Comparison of ENCODE assay signal across 7 cellular contexts in the genomic region with DNA sequence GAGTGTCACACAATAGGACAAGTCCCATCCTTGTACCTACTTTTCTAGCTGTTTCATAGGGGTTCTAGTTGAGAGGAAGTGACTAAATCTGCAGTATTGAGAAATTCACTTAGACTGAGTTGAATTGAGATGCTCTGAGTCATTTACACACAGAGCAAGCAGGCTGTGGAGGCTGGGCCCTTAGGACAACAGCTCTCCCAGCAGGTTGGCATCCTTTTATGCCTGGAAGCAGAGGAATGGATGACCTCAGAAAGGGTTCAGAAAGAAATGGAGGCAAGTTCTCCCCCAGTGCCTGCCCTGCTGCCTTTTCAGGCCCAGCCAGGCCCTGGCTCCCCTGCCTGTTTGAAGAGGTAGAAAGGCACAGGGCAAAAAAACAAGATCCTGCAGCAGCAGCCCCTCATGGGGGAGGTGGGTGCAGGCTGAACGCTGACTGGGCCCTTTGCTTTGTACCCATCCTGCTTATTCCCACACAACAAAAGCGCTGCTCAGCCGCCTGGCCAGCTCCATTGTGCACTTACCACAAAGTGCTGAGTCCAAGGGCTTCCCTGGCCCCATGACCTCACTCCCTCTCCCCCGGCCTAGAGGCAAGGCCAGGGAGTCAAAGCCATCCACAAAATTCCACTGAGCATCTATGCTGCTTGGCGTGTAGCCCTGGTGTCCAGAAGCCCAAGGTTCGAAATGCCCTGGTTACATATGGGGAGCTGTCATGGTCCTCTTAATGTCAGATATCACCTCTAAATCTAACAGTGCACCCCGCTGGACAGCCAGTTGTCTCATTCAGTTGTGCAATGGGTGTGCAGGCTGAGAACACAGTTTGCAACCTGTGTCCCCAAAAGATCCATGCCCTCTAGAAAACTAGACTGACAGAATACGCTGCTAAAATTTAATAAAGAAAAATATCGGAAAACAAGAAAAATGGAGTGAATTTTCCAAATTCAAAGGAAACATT. TPM values are rescaled to one million over a fixed set of nuclear protein-coding genes. Genes with fewer than 3 reads are reported as not detected.
DNase-seq lines count a peak whose midpoint lies in the region; ATAC-seq and TF ChIP-seq lines count a peak whose summit lies in the region.

No MANE protein-coding gene starts in this region.

- TF ChIP-seq POLR2A in breast epithelium (IDR thresholded peaks at IDR 0.05) (no peak), right lobe of liver (IDR thresholded peaks at IDR 0.05) (no peak), stomach (IDR thresholded peaks at IDR 0.05) (no peak)

- H3K4me3 ChIP-seq in breast epithelium (no peak overlapping the region), right lobe of liver (no peak overlapping the region), stomach (no peak overlapping the region)

- H3K27me3 ChIP-seq in breast epithelium (no peaks in the 10 kb centered on the region), right lobe of liver (no peaks in the 10 kb centered on the region), stomach (no peaks in the 10 kb centered on the region)

- H3K9me3 ChIP-seq in breast epithelium (no peaks in the 10 kb centered on the region), right lobe of liver (no peaks in the 10 kb centered on the region), stomach (no peaks in the 10 kb centered on the region)

- H3K4me1 ChIP-seq in breast epithelium (no peaks in the 10 kb centered on the region), right lobe of liver (peaks cover 0 to 10% (median 0%) of the 10 kb centered on the region in 4 donors), stomach (peaks cover 0 to 6% (median 6%) of the 10 kb centered on the region in 4 donors)

- H3K27ac ChIP-seq in breast epithelium, result peak overlapping the region; percentile 52 to 64
- no peak overlapping the region for H3K27ac ChIP-seq in right lobe of liver
- H3K27ac ChIP-seq in stomach, result peak overlapping the region in 2 of 5 donors; percentile 35 to 58

- WGBS in right lobe of liver (ENCODE audit: insufficient coverage, low coverage, low lambda C conversion rate, missing lambda C conversion rate), result 78% methylated on average over 3 of the region's 9 CpGs
- WGBS in stomach, 5 donors, result 86 to 90% (median 87%) methylated on average over 8 to 9 of the region's 9 CpGs

- TF ChIP-seq CTCF in GM10266 (IDR thresholded peaks at IDR 0.05; ENCODE audit: control insufficient read depth, insufficient read depth, low read depth, missing control alignments) (peak; percentile 25), breast epithelium (IDR thresholded peaks at IDR 0.05) (no peak), right lobe of liver (IDR thresholded peaks at IDR 0.05) (no peak), stomach (IDR thresholded peaks at IDR 0.05) (no peak)

- intact Hi-C loops in breast epithelium (cut with DNase I; ENCODE audit: low total_unique reads) (no loop called here), right lobe of liver (cut with DNase I) (no loop called here), stomach (cut with DNase I; ENCODE audit: low total_unique reads) (no loop called here)

- DNase-seq in GM10266 (ENCODE audit: extremely low spot score) (no peak), NCI-H226 (peak; percentile 98), breast epithelium (ENCODE audit: low spot score in 2 of 2) (peak in 1 of 2 donors; percentile 33), right lobe of liver (peak in 1 of 3 donors; percentile 55), stomach (no peak)

- H3K36me3 ChIP-seq in breast epithelium, result no peaks in the 10 kb centered on the region
- H3K36me3 ChIP-seq in right lobe of liver, result no peaks in the 10 kb centered on the region
- H3K36me3 ChIP-seq in stomach, result no peaks in the 10 kb centered on the region

- peak in 3 of 4 donors; percentile 11 to 92 (median 40) for ATAC-seq in right lobe of liver
- ATAC-seq in GM18868 (IDR thresholded peaks at IDR 0.05; ENCODE audit: unreplicated experiment), result no peak
- no peak for ATAC-seq in GM21717 (IDR thresholded peaks at IDR 0.05; ENCODE audit: unreplicated experiment)

- no peak for TF ChIP-seq EP300 in stomach (IDR thresholded peaks at IDR 0.05)

RNA-seq across cellular contexts. Expression of gene CRYBA1, which starts 5.4 kb away (rescaled TPM):
- total RNA-seq in breast epithelium (not detected), right lobe of liver (not detected), stomach (not detected)
- not detected for polyA plus RNA-seq in stomach

RNA-seq across cellular contexts. Expression of gene NUFIP2, which starts 52.7 kb away (rescaled TPM):
- total RNA-seq in breast epithelium (10 to 100 TPM; 35.8 to 46.2 (median 36.4) TPM), right lobe of liver (10 to 100 TPM; 16.1 to 31.2 (median 22.5) TPM), stomach (100 to 1,000 TPM in 1 of 5 donors, 10 to 100 TPM in 4; 22.0 to 151 (median 39.7) TPM)
- 1 to 10 TPM; 5.6 to 6.9 (median 6.1) TPM for polyA plus RNA-seq in stomach

Comparison
In these comparisons a context has a peak if more than half of its experiments do, and no peak if none do; other contexts are left out.
1. H3K27ac ChIP-seq: peak in breast epithelium (2 of 2); none in right lobe of liver (0 of 3).
2. ATAC-seq: peak in right lobe of liver (3 of 4); none in GM18868 (single experiment) and GM21717 (single experiment).